Comparison of ENCODE assay signal across 1 cellular context in the genomic region with DNA sequence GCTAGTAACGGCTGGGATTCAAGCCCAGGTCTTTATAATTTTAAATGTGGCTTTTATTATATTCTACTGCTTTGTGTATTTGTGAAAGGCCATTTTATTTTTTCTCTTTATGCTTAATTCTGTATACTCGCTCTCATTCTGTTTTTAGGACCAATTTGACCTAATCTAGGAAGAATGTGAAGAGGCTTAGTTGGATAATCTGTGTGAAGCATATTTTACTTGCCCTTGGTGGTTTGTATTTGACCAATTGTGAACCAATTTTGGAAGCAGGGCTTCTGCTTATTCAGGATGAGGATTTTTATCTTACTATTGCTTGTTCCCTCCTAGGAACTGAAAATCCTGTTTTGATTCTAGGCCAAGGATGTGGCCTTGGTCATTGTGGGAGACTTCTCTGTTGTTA.
TF ChIP-seq lines count a peak whose summit lies in the region.

No MANE protein-coding gene starts in this region.

TF ChIP-seq in HepG2, 621 proteins besides CTCF, POLR2A, EP300 and RAD21 (continued from another document):
- TF ChIP-seq, protein P1, sequence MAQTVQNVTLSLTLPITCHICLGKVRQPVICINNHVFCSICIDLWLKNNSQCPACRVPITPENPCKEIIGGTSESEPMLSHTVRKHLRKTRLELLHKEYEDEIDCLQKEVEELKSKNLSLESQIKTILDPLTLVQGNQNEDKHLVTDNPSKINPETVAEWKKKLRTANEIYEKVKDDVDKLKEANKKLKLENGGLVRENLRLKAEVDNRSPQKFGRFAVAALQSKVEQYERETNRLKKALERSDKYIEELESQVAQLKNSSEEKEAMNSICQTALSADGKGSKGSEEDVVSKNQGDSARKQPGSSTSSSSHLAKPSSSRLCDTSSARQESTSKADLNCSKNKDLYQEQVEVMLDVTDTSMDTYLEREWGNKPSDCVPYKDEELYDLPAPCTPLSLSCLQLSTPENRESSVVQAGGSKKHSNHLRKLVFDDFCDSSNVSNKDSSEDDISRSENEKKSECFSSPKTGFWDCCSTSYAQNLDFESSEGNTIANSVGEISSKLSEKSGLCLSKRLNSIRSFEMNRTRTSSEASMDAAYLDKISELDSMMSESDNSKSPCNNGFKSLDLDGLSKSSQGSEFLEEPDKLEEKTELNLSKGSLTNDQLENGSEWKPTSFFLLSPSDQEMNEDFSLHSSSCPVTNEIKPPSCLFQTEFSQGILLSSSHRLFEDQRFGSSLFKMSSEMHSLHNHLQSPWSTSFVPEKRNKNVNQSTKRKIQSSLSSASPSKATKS (CRISPR knock-in tag; IDR thresholded peaks at IDR 0.05) = 0 out of 2 replicates have a peak, but pooled peaks have one; percentile 23
- no peak for TF ChIP-seq ZNF703 (CRISPR knock-in tag; IDR thresholded peaks at IDR 0.05; ENCODE audit: borderline replicate concordance)
TF ChIP-seq in HepG2: peak in this region for 1.
